ENCODE assay signal across 21 cellular contexts in the genomic region with DNA sequence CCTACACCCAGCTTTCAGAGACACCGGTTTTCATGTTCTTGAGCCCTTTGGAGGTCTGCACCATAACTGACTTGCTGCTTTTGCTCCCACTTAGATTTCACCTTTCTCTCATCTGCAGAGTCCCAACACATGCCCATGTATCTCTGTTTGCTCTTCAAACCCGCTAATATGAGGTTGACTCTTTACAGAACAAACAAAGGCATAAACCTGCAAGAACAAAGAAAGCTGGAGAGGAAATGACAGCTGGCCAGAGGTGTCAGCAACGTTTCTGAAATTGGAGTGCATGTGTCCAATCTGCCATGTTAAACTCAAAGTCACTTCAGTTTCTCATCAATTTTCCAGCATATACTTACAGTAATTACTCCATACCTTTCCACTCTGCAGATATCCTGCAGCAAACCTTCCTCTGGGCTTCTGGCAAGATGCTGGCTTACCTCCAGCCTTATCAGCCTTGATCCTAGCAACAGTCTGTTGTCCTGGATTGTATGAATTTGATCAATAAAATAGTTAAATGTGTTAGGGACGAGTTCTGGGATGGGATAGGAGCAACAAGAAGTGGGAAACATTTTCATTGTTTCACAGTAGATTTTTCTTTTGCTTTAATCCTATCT.
DNase-seq lines count a peak whose midpoint lies in the region; ATAC-seq and TF ChIP-seq lines count a peak whose summit lies in the region.
"Had no signal": no experiment of that assay in that cellular context is flagged by ENCODE, and none has a peak within 500 bp of the region (broad histone marks: within the 10 kb centered on the region; RNA-seq: fewer than 3 reads in every experiment).

No MANE protein-coding gene starts in this region.

- no peak overlapping the region for H3K23ac ChIP-seq in mesenchymal stem cell (ENCODE audit: low read length in 2 of 2)

- H3K4me1 Mint-ChIP-seq in endodermal cell: peaks cover 17% of the 10 kb centered on the region
- H3K4me1 Mint-ChIP-seq: B cell had no signal

- H2BK120ac ChIP-seq in mesenchymal stem cell (ENCODE audit: low read depth, low read length): no peak overlapping the region

- H4K8ac ChIP-seq in mesenchymal stem cell (ENCODE audit: low read length): no peak overlapping the region

- no peak for ATAC-seq in HG03135 (IDR thresholded peaks at IDR 0.05; ENCODE audit: unreplicated experiment)
- ATAC-seq: A549; natural killer cell treated with Interleukin-12 subunit alpha and Interleukin-12 subunit beta and Interleukin-15 and Interleukin-18, amount 100 ng/mL, for 72 hours; SK-N-SH treated with all-trans-retinoic acid at 6 μM for 48 hours had no signal

- no peak overlapping the region for H3K4ac ChIP-seq in mesenchymal stem cell (ENCODE audit: low read depth in 1 of 2, low read length in 2 of 2)

- H3K9me3 ChIP-seq in mesenchymal stem cell (ENCODE audit: control insufficient read depth, low read length) (no peaks in the 10 kb centered on the region), endodermal cell (ENCODE audit: control insufficient read depth, low read length) (no peaks in the 10 kb centered on the region)
- H3K9me3 ChIP-seq: A549 had no signal

- DNase-seq in COLO668 (lab: John Stamatoyannopoulos, UW; ENCODE audit: unreplicated experiment) (peak; percentile 60), NCI-H1092 (lab: John Stamatoyannopoulos, UW) (peak; percentile 19), NCI-H2171 (lab: John Stamatoyannopoulos, UW) (peak; percentile 3), SHP77 (lab: John Stamatoyannopoulos, UW) (peak; percentile 30 to 38), mesenchymal stem cell (no peak), endodermal cell (no peak), NCI-H1048 (lab: John Stamatoyannopoulos, UW) (no peak)
- DNase-seq: activated naive CD4-positive, alpha-beta T cell treated with anti-CD3 and anti-CD28 coated beads, Interleukin-2, amount 50 U/mL, for 16 hours; cortex of kidney; islet precursor cell; NCI-H446 treated with DMSO at 0.1 percent for 48 hours; retina; RPMI8226; small intestine had no signal

- H3K36me3 ChIP-seq in mesenchymal stem cell (ENCODE audit: control insufficient read depth in 1 of 2, insufficient read depth in 2 of 2, low read depth in 1 of 2, low read length in 2 of 2) (no peaks in the 10 kb centered on the region), endodermal cell (ENCODE audit: control insufficient read depth, insufficient read depth, low read length) (no peaks in the 10 kb centered on the region)

- H2BK12ac ChIP-seq in mesenchymal stem cell (ENCODE audit: low read length in 2 of 2): no peak overlapping the region

- no peak overlapping the region for H3K4me2 ChIP-seq in mesenchymal stem cell (ENCODE audit: low read length, poor library complexity, severe bottlenecking)
- H3K4me2 ChIP-seq: A549 had no signal

- TF ChIP-seq CTCF in endodermal cell (conservative IDR thresholded peaks at IDR 0.05): no peak

- WGBS in mesenchymal stem cell: 64% methylated on average over 3 of the region's 4 CpGs
- 78 to 87% methylated on average over 3 to 4 of the region's 4 CpGs for WGBS in endodermal cell (ENCODE audit: insufficient coverage in 1 of 2, insufficient read length in 1 of 2), 2 experiments

- H3K79me1 ChIP-seq in mesenchymal stem cell (replicated peaks; ENCODE audit: low read length, poor library complexity, severe bottlenecking): peaks cover 43% of the 10 kb centered on the region

- H3K18ac ChIP-seq in mesenchymal stem cell (ENCODE audit: low read depth in 1 of 2, low read length in 2 of 2): no peak overlapping the region

- H3K27ac ChIP-seq in mesenchymal stem cell (ENCODE audit: low read length, poor library complexity, severe bottlenecking) (no peak overlapping the region), endodermal cell (ENCODE audit: low read depth, low read length) (no peak overlapping the region)
- H3K27ac ChIP-seq: A549 had no signal

- H2BK15ac ChIP-seq in mesenchymal stem cell (ENCODE audit: low read depth, poor library complexity, severe bottlenecking): no peak overlapping the region

- no peaks in the 10 kb centered on the region for H3K9me3 Mint-ChIP-seq in endodermal cell
- H3K9me3 Mint-ChIP-seq: natural killer cell treated with Interleukin-12 subunit alpha and Interleukin-12 subunit beta and Interleukin-15 and Interleukin-18, amount 100 ng/mL, for 72 hours; T-helper 2 cell treated with Interferon-gamma antibody and Interleukin-4, amounts not matched to agents 5 μg/mL and 100 μg/mL, for 36 hours; type B pancreatic cell had no signal

- H3K9ac ChIP-seq in mesenchymal stem cell (ENCODE audit: low read length) (no peak overlapping the region), endodermal cell (ENCODE audit: extremely low read depth, low read length, poor library complexity, severe bottlenecking) (no peak overlapping the region)

- H3K27ac Mint-ChIP-seq in endodermal cell: no peak overlapping the region
- H3K27ac Mint-ChIP-seq: B cell; natural killer cell treated with Interleukin-12 subunit alpha and Interleukin-12 subunit beta and Interleukin-15 and Interleukin-18, amount 100 ng/mL, for 72 hours; T-helper 2 cell treated with Interferon-gamma antibody and Interleukin-4, amounts not matched to agents 5 μg/mL and 100 μg/mL, for 36 hours; type B pancreatic cell had no signal

- H3K27me3 Mint-ChIP-seq in endodermal cell (ENCODE audit: insufficient read depth): no peaks in the 10 kb centered on the region

- no peak overlapping the region for H2AFZ ChIP-seq in mesenchymal stem cell (ENCODE audit: low read depth, low read length)

- no peak overlapping the region for H2BK5ac ChIP-seq in mesenchymal stem cell (ENCODE audit: low read depth, low read length, poor library complexity, severe bottlenecking)

- H3K27me3 ChIP-seq in mesenchymal stem cell (ENCODE audit: control insufficient read depth in 1 of 2, insufficient read depth in 1 of 2, low read length in 2 of 2): no peaks in the 10 kb centered on the region
- H3K27me3 ChIP-seq in endodermal cell (ENCODE audit: control insufficient read depth, insufficient read depth, low read length, poor library complexity, severe bottlenecking): no peaks in the 10 kb centered on the region

- no peak overlapping the region for H3K4me3 ChIP-seq in mesenchymal stem cell (ENCODE audit: insufficient read depth in 1 of 2, low read depth in 1 of 2, low read length in 2 of 2)
- no peak overlapping the region for H3K4me3 ChIP-seq in endodermal cell (ENCODE audit: low read length)
- H3K4me3 ChIP-seq: A549 had no signal

- H3K14ac ChIP-seq in mesenchymal stem cell (ENCODE audit: low read length in 2 of 2): no peak overlapping the region

- no peak overlapping the region for H2AK5ac ChIP-seq in mesenchymal stem cell (ENCODE audit: low read length, severe bottlenecking)

- no peak overlapping the region for H4K91ac ChIP-seq in mesenchymal stem cell (ENCODE audit: low read length)

- peaks cover 8% of the 10 kb centered on the region for H3K4me1 ChIP-seq in mesenchymal stem cell (ENCODE audit: control insufficient read depth, insufficient read depth, low read depth, low read length)
- H3K4me1 ChIP-seq in endodermal cell (ENCODE audit: control insufficient read depth, insufficient read depth, low read length): peaks cover 13% of the 10 kb centered on the region

- no peaks in the 10 kb centered on the region for H3K36me3 Mint-ChIP-seq in endodermal cell (ENCODE audit: low read depth)
- H3K36me3 Mint-ChIP-seq: natural killer cell treated with Interleukin-12 subunit alpha and Interleukin-12 subunit beta and Interleukin-15 and Interleukin-18, amount 100 ng/mL, for 72 hours; type B pancreatic cell had no signal

- no peak overlapping the region for H3K4me3 Mint-ChIP-seq in endodermal cell
- H3K4me3 Mint-ChIP-seq: B cell; natural killer cell treated with Interleukin-12 subunit alpha and Interleukin-12 subunit beta and Interleukin-15 and Interleukin-18, amount 100 ng/mL, for 72 hours; T-helper 2 cell treated with Interferon-gamma antibody and Interleukin-4, amounts not matched to agents 5 μg/mL and 100 μg/mL, for 36 hours; type B pancreatic cell had no signal

Comparison
In these comparisons a context has a peak if more than half of its experiments do, and no peak if none do; other contexts are left out.
1. DNase-seq: peak in COLO668 (single experiment), NCI-H1092 (single experiment), NCI-H2171 (single experiment) and SHP77 (2 of 2); none in mesenchymal stem cell (single experiment), endodermal cell (single experiment) and NCI-H1048 (single experiment).